1 cellular context compared by ENCODE assay signal in the genomic region with DNA sequence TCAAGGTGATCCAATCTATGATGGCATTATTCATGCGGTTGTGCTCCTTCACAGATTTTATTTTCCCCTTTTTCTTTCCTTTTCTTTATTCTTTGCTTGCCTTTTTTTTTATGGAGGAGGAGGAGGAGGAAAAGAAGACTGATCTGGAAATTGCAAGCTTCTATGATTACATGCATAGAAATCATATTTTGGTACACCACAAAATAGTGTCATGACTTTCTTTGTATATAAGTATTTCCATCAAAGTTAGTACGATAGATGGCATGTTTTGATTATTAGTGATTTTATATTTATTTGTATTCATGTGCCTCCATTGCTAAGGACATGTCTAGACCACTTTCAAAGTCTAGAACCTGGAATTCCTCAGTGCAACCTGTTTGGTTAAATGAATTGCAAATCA.
TF ChIP-seq lines count a peak whose summit lies in the region.

No MANE protein-coding gene starts in this region.

TF ChIP-seq in IMR-90, 13 proteins besides CTCF, POLR2A, EP300 and RAD21:
- TF ChIP-seq FOS (IDR thresholded peaks at IDR 0.05; ENCODE audit: low read depth, low read length) (no peak), MXI1 (IDR thresholded peaks at IDR 0.05; ENCODE audit: borderline replicate concordance, low read depth, low read length) (no peak), RFX5 (IDR thresholded peaks at IDR 0.05; ENCODE audit: low read depth, low read length) (no peak), NFE2L2 (IDR thresholded peaks at IDR 0.05; ENCODE audit: low read depth, low read length) (no peak), MAFK (IDR thresholded peaks at IDR 0.05; ENCODE audit: low read depth, low read length) (no peak), SMC3 (IDR thresholded peaks at IDR 0.05; ENCODE audit: low read depth, low read length) (no peak), RCOR1 (IDR thresholded peaks at IDR 0.05; ENCODE audit: insufficient replicate concordance, low read length) (no peak), BHLHE40 (IDR thresholded peaks at IDR 0.05; ENCODE audit: low read depth, low read length) (no peak), CHD1 (IDR thresholded peaks at IDR 0.05; ENCODE audit: low read depth, low read length) (no peak), MAZ (IDR thresholded peaks at IDR 0.05; ENCODE audit: borderline replicate concordance, low read depth, low read length) (no peak), CEBPB (IDR thresholded peaks at IDR 0.05; ENCODE audit: low read depth, low read length) (no peak)
- TF ChIP-seq, protein P1, sequence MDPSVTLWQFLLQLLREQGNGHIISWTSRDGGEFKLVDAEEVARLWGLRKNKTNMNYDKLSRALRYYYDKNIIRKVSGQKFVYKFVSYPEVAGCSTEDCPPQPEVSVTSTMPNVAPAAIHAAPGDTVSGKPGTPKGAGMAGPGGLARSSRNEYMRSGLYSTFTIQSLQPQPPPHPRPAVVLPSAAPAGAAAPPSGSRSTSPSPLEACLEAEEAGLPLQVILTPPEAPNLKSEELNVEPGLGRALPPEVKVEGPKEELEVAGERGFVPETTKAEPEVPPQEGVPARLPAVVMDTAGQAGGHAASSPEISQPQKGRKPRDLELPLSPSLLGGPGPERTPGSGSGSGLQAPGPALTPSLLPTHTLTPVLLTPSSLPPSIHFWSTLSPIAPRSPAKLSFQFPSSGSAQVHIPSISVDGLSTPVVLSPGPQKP (IDR thresholded peaks at IDR 0.05; ENCODE audit: borderline replicate concordance, low read depth, low read length), result no peak
- TF ChIP-seq, protein P2, sequence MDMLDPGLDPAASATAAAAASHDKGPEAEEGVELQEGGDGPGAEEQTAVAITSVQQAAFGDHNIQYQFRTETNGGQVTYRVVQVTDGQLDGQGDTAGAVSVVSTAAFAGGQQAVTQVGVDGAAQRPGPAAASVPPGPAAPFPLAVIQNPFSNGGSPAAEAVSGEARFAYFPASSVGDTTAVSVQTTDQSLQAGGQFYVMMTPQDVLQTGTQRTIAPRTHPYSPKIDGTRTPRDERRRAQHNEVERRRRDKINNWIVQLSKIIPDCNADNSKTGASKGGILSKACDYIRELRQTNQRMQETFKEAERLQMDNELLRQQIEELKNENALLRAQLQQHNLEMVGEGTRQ (IDR thresholded peaks at IDR 0.05; ENCODE audit: low read depth, low read length), result no peak
